17 cellular contexts compared by ENCODE assay signal in the genomic region with DNA sequence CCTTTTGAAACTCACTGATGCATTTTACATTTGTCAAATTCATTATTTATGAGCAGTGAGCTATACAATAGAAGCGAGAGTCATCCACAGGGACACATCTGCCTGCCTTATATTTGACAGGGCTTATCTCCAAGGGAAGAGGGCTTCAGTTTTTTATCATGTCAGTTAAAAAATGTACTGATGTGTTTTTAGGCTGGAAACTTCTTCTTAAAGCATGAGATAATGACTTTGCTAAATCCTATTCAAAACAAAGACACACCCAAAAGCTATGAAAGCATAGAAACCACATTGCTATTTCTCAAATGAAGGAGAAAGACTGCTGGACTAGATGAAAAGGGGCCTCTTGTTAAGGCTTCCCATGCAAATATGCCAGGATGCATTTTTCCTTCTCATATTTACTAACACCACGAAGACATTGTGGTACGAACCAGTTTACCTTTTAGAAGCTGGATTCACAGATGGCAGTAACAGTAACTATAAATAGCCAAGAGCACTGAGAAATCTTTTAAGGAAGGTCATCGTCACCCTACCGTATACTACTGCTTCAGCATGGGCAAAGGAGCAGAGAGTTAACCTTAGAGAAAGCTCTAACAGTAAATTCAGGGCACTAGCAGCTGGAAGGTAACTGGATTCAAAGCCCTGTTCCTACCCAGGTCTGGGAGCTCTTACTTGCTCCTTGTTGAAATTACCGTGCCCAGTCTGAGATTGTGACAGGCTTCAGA.
DNase-seq lines count a peak whose midpoint lies in the region; ATAC-seq and TF ChIP-seq lines count a peak whose summit lies in the region.
"Had no signal": no experiment of that assay in that cellular context is flagged by ENCODE, and none has a peak within 500 bp of the region (broad histone marks: within the 10 kb centered on the region; RNA-seq: fewer than 3 reads in every experiment).

No MANE protein-coding gene starts in this region.

- H3K27me3 Mint-ChIP-seq in activated T-cell treated with anti-CD3 and anti-CD28 coated beads, Interleukin-2, amount 50 U/mL, for 4 hours (ENCODE audit: low read depth): no peaks in the 10 kb centered on the region

- H3K27me3 ChIP-seq in vagina: no peaks in the 10 kb centered on the region

- H3K4me3 Mint-ChIP-seq in activated T-cell treated with anti-CD3 and anti-CD28 coated beads, Interleukin-2, amount 50 U/mL, for 4 hours: no peak overlapping the region
- H3K4me3 Mint-ChIP-seq: activated CD4-positive, alpha-beta T cell treated with anti-CD3 and anti-CD28 coated beads, Interleukin-2, amount 10 ng/mL, durations not matched to agents 7 days and 5 days; GM23338; T-helper 2 cell treated with Interferon-gamma antibody and Interleukin-4, amounts not matched to agents 5 μg/mL and 100 μg/mL, for 36 hours had no signal

- intact Hi-C loops in left ventricle myocardium superior (cut with micrococcal nuclease) (no loop called here), cardiac septum (cut with DNase I) (no loop called here), vagina (cut with DNase I) (no loop called here)

- POLR2A ChIA-PET in GM10248 (lab: Yijun Ruan, JAX): no interaction called here

- ATAC-seq in left ventricle myocardium superior: peak; percentile 51
- ATAC-seq in activated T-cell treated with anti-CD3 and anti-CD28 coated beads, Interleukin-2, amount 50 U/mL, for 4 hours: no peak
- ATAC-seq: GM23338 had no signal

- H3K36me3 Mint-ChIP-seq in activated T-cell treated with anti-CD3 and anti-CD28 coated beads, Interleukin-2, amount 50 U/mL, for 4 hours (ENCODE audit: insufficient read depth): no peaks in the 10 kb centered on the region

- no peak overlapping the region for H3K4me3 ChIP-seq in vagina
- H3K4me3 ChIP-seq: GM23338 had no signal

- H3K27ac ChIP-seq in vagina: peak overlapping the region; percentile 57

- no peaks in the 10 kb centered on the region for H3K9me3 Mint-ChIP-seq in activated T-cell treated with anti-CD3 and anti-CD28 coated beads, Interleukin-2, amount 50 U/mL, for 4 hours
- H3K9me3 Mint-ChIP-seq: GM23338; T-helper 2 cell treated with Interferon-gamma antibody and Interleukin-4, amounts not matched to agents 5 μg/mL and 100 μg/mL, for 36 hours had no signal

- no peak for TF ChIP-seq CTCF in vagina (IDR thresholded peaks at IDR 0.05)
- TF ChIP-seq CTCF in GM10248 (IDR thresholded peaks at IDR 0.05; ENCODE audit: control extremely low read depth, extremely low read depth, low read depth, missing control alignments): no peak

- H3K9me3 ChIP-seq in vagina: no peaks in the 10 kb centered on the region

- H3K36me3 ChIP-seq in vagina: no peaks in the 10 kb centered on the region

- H3K4me1 ChIP-seq in vagina: peaks cover 57% of the 10 kb centered on the region

- no peaks in the 10 kb centered on the region for H3K4me1 Mint-ChIP-seq in activated T-cell treated with anti-CD3 and anti-CD28 coated beads, Interleukin-2, amount 50 U/mL, for 4 hours (ENCODE audit: low read depth)

- CTCF ChIA-PET in GM10248 (lab: Yijun Ruan, JAX): interaction anchor here (0.8 to 1.6 kb wide), 5 partner anchors 9 to 105 kb away, joined by 3 to 5 read pairs (median 3); no protein-coding TSS in a partner anchor

- no peak for DNase-seq in left ventricle myocardium superior
- no peak for DNase-seq in cardiac septum (ENCODE audit: low spot score)
- peak; percentile 37 for DNase-seq in amniotic epithelial cell (ENCODE audit: low read depth)
- peak; percentile 19 for DNase-seq in iris pigment epithelial cell (ENCODE audit: low read depth)
- no peak for DNase-seq in vagina (ENCODE audit: extremely low spot score in 2 of 2)
- no peak for DNase-seq in GM10248 (ENCODE audit: extremely low spot score)
- no peak for DNase-seq in activated T-cell treated with anti-CD3 and anti-CD28 coated beads, Interleukin-2, amount 50 U/mL, for 4 hours
- no peak for DNase-seq in cortex of kidney (lab: John Stamatoyannopoulos, UW)
- DNase-seq: ACHN; activated CD4-positive, alpha-beta T cell treated with anti-CD3 and anti-CD28 coated beads, Interleukin-2, amount 10 ng/mL, durations not matched to agents 7 days and 5 days; amygdala; NCI-H1048; NCI-H748 treated with DMSO at 0.1 percent for 48 hours; Right ventricle myocardium superior; stimulated activated naive CD4-positive, alpha-beta T cell treated with Interleukin-2 at 50 U/mL for 16 hours had no signal

- TF ChIP-seq POLR2A in vagina (IDR thresholded peaks at IDR 0.05): no peak

Comparison
In these comparisons a context has a peak if more than half of its experiments do, and no peak if none do; other contexts are left out.
1. DNase-seq: peak in amniotic epithelial cell (single experiment) and iris pigment epithelial cell (single experiment); none in left ventricle myocardium superior (single experiment), cardiac septum (single experiment), vagina (0 of 2), GM10248 (single experiment), activated T-cell treated with anti-CD3 and anti-CD28 coated beads, Interleukin-2, amount 50 U/mL, for 4 hours (single experiment) and cortex of kidney (single experiment).